ENCODE assay signal across 9 cellular contexts in the genomic region with DNA sequence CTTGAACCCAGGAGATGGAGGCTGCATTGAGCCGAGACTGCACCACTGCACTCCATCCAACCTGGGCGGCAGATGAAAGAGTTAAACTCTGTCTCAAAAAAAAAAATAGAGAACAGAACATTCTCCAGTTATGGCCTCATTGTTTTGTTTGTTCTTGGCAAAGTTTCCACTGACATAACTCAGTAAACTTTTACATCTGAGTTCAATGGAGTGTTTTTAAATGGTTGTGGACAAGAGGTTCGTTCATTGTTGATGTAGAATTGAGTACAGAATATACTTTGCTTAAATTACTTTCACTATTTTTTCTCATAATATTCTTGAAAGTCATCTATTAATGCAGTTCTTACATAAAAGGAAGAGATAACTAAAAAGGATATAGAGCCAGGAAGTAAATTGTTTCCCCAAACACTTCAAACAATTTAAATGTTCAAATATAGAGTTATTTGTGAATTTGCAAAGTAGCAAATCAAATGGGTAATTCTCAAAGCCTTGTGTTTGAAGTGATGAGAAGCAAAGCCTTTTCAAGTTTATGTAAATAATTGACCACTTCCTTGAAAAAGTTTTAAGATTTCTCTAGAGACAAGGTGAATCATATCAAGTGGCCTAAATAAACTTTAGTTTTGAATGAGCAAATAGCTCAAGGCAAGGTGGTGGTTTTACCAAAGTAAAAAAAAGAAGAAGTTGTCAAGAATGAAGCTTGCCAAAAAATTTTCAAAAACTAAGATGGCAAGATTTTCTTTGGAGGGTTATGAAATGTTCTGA. TPM values are rescaled to one million over a fixed set of nuclear protein-coding genes. Genes with fewer than 3 reads are reported as not detected.
A peak's percentile ranks its signal among the peaks of the same experiment; 100 is the strongest.
DNase-seq lines count a peak whose midpoint lies in the region; ATAC-seq and TF ChIP-seq lines count a peak whose summit lies in the region.
"Had no signal": no experiment of that assay in that cellular context is flagged by ENCODE, and none has a peak within 500 bp of the region (broad histone marks: within the 10 kb centered on the region; RNA-seq: fewer than 3 reads in every experiment).

No MANE protein-coding gene starts in this region.

- no peaks in the 10 kb centered on the region for H3K27me3 ChIP-seq in OCI-LY3 (ENCODE audit: low read depth, low read length)
- H3K27me3 ChIP-seq: transverse colon had no signal

- no peaks in the 10 kb centered on the region for H3K9me3 Mint-ChIP-seq in activated naive CD8-positive, alpha-beta T cell treated with anti-CD3 and anti-CD28 coated beads, Interleukin-2, amount 10 ng/mL, durations not matched to agents 7 days and 5 days
- no peaks in the 10 kb centered on the region for H3K9me3 Mint-ChIP-seq in activated naive CD8-positive, alpha-beta T cell treated with anti-CD3 and anti-CD28 coated beads for 36 hours

- no peaks in the 10 kb centered on the region for H3K79me2 ChIP-seq in OCI-LY3 (ENCODE audit: low read length)

- H3K36me3 ChIP-seq in OCI-LY3 (replicated peaks; ENCODE audit: low read depth, low read length) = no peaks in the 10 kb centered on the region
- H3K36me3 ChIP-seq: transverse colon had no signal

- peaks cover 29% of the 10 kb centered on the region for H3K27me3 Mint-ChIP-seq in activated naive CD8-positive, alpha-beta T cell treated with anti-CD3 and anti-CD28 coated beads, Interleukin-2, amount 10 ng/mL, durations not matched to agents 7 days and 5 days
- peaks cover 25% of the 10 kb centered on the region for H3K27me3 Mint-ChIP-seq in activated naive CD8-positive, alpha-beta T cell treated with anti-CD3 and anti-CD28 coated beads for 36 hours

- H3K36me3 Mint-ChIP-seq in activated naive CD8-positive, alpha-beta T cell treated with anti-CD3 and anti-CD28 coated beads, Interleukin-2, amount 10 ng/mL, durations not matched to agents 7 days and 5 days = no peaks in the 10 kb centered on the region
- no peaks in the 10 kb centered on the region for H3K36me3 Mint-ChIP-seq in activated naive CD8-positive, alpha-beta T cell treated with anti-CD3 and anti-CD28 coated beads for 36 hours

- no peaks in the 10 kb centered on the region for H4K20me1 ChIP-seq in OCI-LY3 (ENCODE audit: insufficient read depth, low read length)

- peaks cover 24% of the 10 kb centered on the region for H3K4me1 ChIP-seq in OCI-LY3 (ENCODE audit: low read length)

- no peak overlapping the region for H2AFZ ChIP-seq in OCI-LY3 (ENCODE audit: low read depth, low read length)

- no peak overlapping the region for H3K4me3 Mint-ChIP-seq in activated naive CD8-positive, alpha-beta T cell treated with anti-CD3 and anti-CD28 coated beads, Interleukin-2, amount 10 ng/mL, durations not matched to agents 7 days and 5 days
- H3K4me3 Mint-ChIP-seq in activated naive CD8-positive, alpha-beta T cell treated with anti-CD3 and anti-CD28 coated beads for 36 hours = no peak overlapping the region

- no peaks in the 10 kb centered on the region for H3K9me3 ChIP-seq in OCI-LY3 (ENCODE audit: insufficient read depth, low read length)
- H3K9me3 ChIP-seq: transverse colon had no signal

- POLR2A ChIA-PET in activated naive CD8-positive, alpha-beta T cell treated with anti-CD3 and anti-CD28 coated beads, Interleukin-2, amount 10 ng/mL, durations not matched to agents 7 days and 5 days (lab: Charles Lee) = no interaction called here

- ATAC-seq in activated naive CD8-positive, alpha-beta T cell treated with anti-CD3 and anti-CD28 coated beads, Interleukin-2, amount 10 ng/mL, durations not matched to agents 7 days and 5 days (ENCODE audit: low read depth) = peak; percentile 50

- no peak overlapping the region for H3K4me3 ChIP-seq in OCI-LY3 (ENCODE audit: low read length)
- H3K4me3 ChIP-seq: transverse colon had no signal

- H3K27ac Mint-ChIP-seq in activated naive CD8-positive, alpha-beta T cell treated with anti-CD3 and anti-CD28 coated beads, Interleukin-2, amount 10 ng/mL, durations not matched to agents 7 days and 5 days = no peak overlapping the region
- H3K27ac Mint-ChIP-seq in activated naive CD8-positive, alpha-beta T cell treated with anti-CD3 and anti-CD28 coated beads for 36 hours = no peak overlapping the region

- no peak for TF ChIP-seq CTCF in OCI-LY3 (IDR thresholded peaks at IDR 0.05; ENCODE audit: low read depth, low read length)

- H3K27ac ChIP-seq in OCI-LY3 (ENCODE audit: low read length) = peak overlapping the region; percentile 65

- peak overlapping the region; percentile 32 for H3K4me2 ChIP-seq in OCI-LY3 (ENCODE audit: low read length)

- H3K9ac ChIP-seq in OCI-LY3 (ENCODE audit: low read length) = no peak overlapping the region; the same call in 1 of the 2 replicates

- H3K4me1 Mint-ChIP-seq in activated naive CD8-positive, alpha-beta T cell treated with anti-CD3 and anti-CD28 coated beads, Interleukin-2, amount 10 ng/mL, durations not matched to agents 7 days and 5 days = peaks cover 3% of the 10 kb centered on the region
- peaks cover 3% of the 10 kb centered on the region for H3K4me1 Mint-ChIP-seq in activated naive CD8-positive, alpha-beta T cell treated with anti-CD3 and anti-CD28 coated beads for 36 hours

- no peak for DNase-seq in activated naive CD8-positive, alpha-beta T cell treated with anti-CD3 and anti-CD28 coated beads, Interleukin-2, amount 10 ng/mL, durations not matched to agents 7 days and 5 days
- no peak for DNase-seq in activated naive CD8-positive, alpha-beta T cell treated with anti-CD3 and anti-CD28 coated beads for 36 hours
- DNase-seq in germinal center (ENCODE audit: low spot score) (peak; percentile 30), NCI-H1105 treated with DMSO at 0.1 percent for 48 hours (lab: John Stamatoyannopoulos, UW) (no peak), cerebellar cortex (ENCODE audit: low spot score) (no peak), GDM1 (lab: John Stamatoyannopoulos, UW) (no peak)
- no peak for DNase-seq in stimulated activated CD4-positive, alpha-beta T cell treated with anti-CD3 and anti-CD28 coated beads, Interleukin-12 subunit alpha, Interleukin-12 subunit beta, amount 100 ng/mL, for 4 hours
- DNase-seq: transverse colon had no signal

RNA-seq across cellular contexts. Expression of gene IFNGR1, which starts 42.4 kb away (rescaled TPM):
- total RNA-seq in activated naive CD8-positive, alpha-beta T cell treated with anti-CD3 and anti-CD28 coated beads, Interleukin-2, amount 10 ng/mL, durations not matched to agents 7 days and 5 days = 10 to 100 TPM; 29.1 to 29.8 TPM
- total RNA-seq in activated naive CD8-positive, alpha-beta T cell treated with anti-CD3 and anti-CD28 coated beads for 36 hours = 10 to 100 TPM; 20.5 to 22.1 TPM
